Comparison of ENCODE assay signal across 10 cellular contexts in the genomic region with DNA sequence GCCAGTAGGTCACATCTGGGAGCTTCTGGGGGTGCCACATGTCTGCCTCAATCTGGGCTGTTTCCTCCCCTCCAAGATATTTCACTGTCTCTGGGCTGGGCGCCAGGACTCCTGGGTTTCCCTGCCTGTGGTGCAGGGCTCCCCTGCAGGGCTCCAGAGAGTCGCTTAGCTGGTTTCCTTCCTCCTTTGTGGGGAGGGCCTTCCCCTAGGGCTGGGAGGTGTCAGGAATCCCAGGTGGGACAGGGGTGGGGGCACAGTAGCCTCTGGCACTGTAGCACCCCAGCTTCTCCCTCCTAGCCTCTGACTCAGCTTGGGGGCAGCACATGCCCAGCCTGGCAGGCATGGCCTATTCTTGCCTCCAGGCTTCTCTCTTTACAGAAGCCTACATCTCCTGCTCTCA. TPM values are rescaled to one million over a fixed set of nuclear protein-coding genes. Genes with fewer than 3 reads are reported as not detected.
DNase-seq lines count a peak whose midpoint lies in the region; ATAC-seq and TF ChIP-seq lines count a peak whose summit lies in the region.
"Had no signal": no experiment of that assay in that cellular context is flagged by ENCODE, and none has a peak within 500 bp of the region (broad histone marks: within the 10 kb centered on the region; RNA-seq: fewer than 3 reads in every experiment).

No MANE protein-coding gene starts in this region.

- peak; percentile 56 for DNase-seq in activated CD8-positive, alpha-beta memory T cell treated with anti-CD3 and anti-CD28 coated beads for 24 hours
- DNase-seq in activated CD8-positive, alpha-beta memory T cell treated with anti-CD3 and anti-CD28 coated beads, Interleukin-2, amount 50 U/mL, for 4 hours, result no peak
- DNase-seq in adipocyte (ENCODE audit: low read depth), result peak; percentile 75
- DNase-seq in left lung, result peak; percentile 74 to 85
- peak in 1 of 2 donors; percentile 63 for DNase-seq in uterus
- no peak for DNase-seq in NCI-H1694 treated with DMSO at 0.1 percent for 48 hours (lab: John Stamatoyannopoulos, UW)
- DNase-seq in NCI-H1105 (lab: John Stamatoyannopoulos, UW), result no peak
- no peak for DNase-seq in T-helper 2 cell treated with Interferon-gamma antibody and Interleukin-4, amounts not matched to agents 5 μg/mL and 100 μg/mL, for 36 hours (ENCODE audit: low spot score)
- DNase-seq: CD4-positive, CD25-positive, alpha-beta regulatory T cell had no signal

- H3K36me3 Mint-ChIP-seq in T-helper 2 cell treated with Interferon-gamma antibody and Interleukin-4, amounts not matched to agents 5 μg/mL and 100 μg/mL, for 36 hours (ENCODE audit: low read depth), result peaks cover 1% of the 10 kb centered on the region
- H3K36me3 Mint-ChIP-seq: CD4-positive, CD25-positive, alpha-beta regulatory T cell had no signal

- intact Hi-C loops in left lung (cut with DNase I), result no loop called here
- intact Hi-C loops in uterus (cut with DNase I; ENCODE audit: low total_unique reads), result no loop called here

- H3K27ac ChIP-seq in left lung, result peak overlapping the region; percentile 56 to 100
- H3K27ac ChIP-seq in uterus, result peak overlapping the region; percentile 62 to 72

- no peak overlapping the region for H3K4me3 ChIP-seq in adipocyte (ENCODE audit: low read length)
- no peak overlapping the region for H3K4me3 ChIP-seq in left lung
- H3K4me3 ChIP-seq in uterus, result no peak overlapping the region

- no peak overlapping the region for H3K4me3 Mint-ChIP-seq in T-helper 2 cell treated with Interferon-gamma antibody and Interleukin-4, amounts not matched to agents 5 μg/mL and 100 μg/mL, for 36 hours
- H3K4me3 Mint-ChIP-seq: stimulated activated effector memory CD8-positive, alpha-beta T cell treated with anti-CD3 and anti-CD28 coated beads, Interleukin-12 subunit alpha, Interleukin-12 subunit beta, amount 100 ng/mL, for 72 hours had no signal

- TF ChIP-seq CTCF in left lung (IDR thresholded peaks at IDR 0.05) (no peak), uterus (IDR thresholded peaks at IDR 0.05) (no peak)

- H3K4me1 ChIP-seq in adipocyte (ENCODE audit: control insufficient read depth, insufficient read depth, low read length) (peaks cover 86% of the 10 kb centered on the region), left lung (peaks cover 87 to 99% of the 10 kb centered on the region in 2 donors), uterus (peaks cover 12 to 27% of the 10 kb centered on the region in 2 donors)

- no peak overlapping the region for H3K9ac ChIP-seq in adipocyte (ENCODE audit: low read length)

- no peak overlapping the region for H3K27ac Mint-ChIP-seq in T-helper 2 cell treated with Interferon-gamma antibody and Interleukin-4, amounts not matched to agents 5 μg/mL and 100 μg/mL, for 36 hours
- H3K27ac Mint-ChIP-seq: stimulated activated effector memory CD8-positive, alpha-beta T cell treated with anti-CD3 and anti-CD28 coated beads, Interleukin-12 subunit alpha, Interleukin-12 subunit beta, amount 100 ng/mL, for 72 hours had no signal

- H3K9me3 ChIP-seq in adipocyte (ENCODE audit: control insufficient read depth, low read length) (no peaks in the 10 kb centered on the region), left lung (no peaks in the 10 kb centered on the region), uterus (no peaks in the 10 kb centered on the region)

- H3K4me1 Mint-ChIP-seq in T-helper 2 cell treated with Interferon-gamma antibody and Interleukin-4, amounts not matched to agents 5 μg/mL and 100 μg/mL, for 36 hours (ENCODE audit: low read depth), result peaks cover 39% of the 10 kb centered on the region
- H3K4me1 Mint-ChIP-seq: stimulated activated effector memory CD8-positive, alpha-beta T cell treated with anti-CD3 and anti-CD28 coated beads, Interleukin-12 subunit alpha, Interleukin-12 subunit beta, amount 100 ng/mL, for 72 hours had no signal

- no peak for TF ChIP-seq POLR2A in uterus (IDR thresholded peaks at IDR 0.05)

- H3K27me3 ChIP-seq in adipocyte (replicated peaks; ENCODE audit: control insufficient read depth, insufficient read depth, low read length), result no peaks in the 10 kb centered on the region
- H3K27me3 ChIP-seq in left lung, result no peaks in the 10 kb centered on the region
- H3K27me3 ChIP-seq in uterus, result no peaks in the 10 kb centered on the region

- no peaks in the 10 kb centered on the region for H3K36me3 ChIP-seq in adipocyte (ENCODE audit: control insufficient read depth, insufficient read depth, low read length, severe bottlenecking)
- no peaks in the 10 kb centered on the region for H3K36me3 ChIP-seq in left lung
- no peaks in the 10 kb centered on the region for H3K36me3 ChIP-seq in uterus

- peak; percentile 10 for ATAC-seq in left lung
- ATAC-seq: stimulated activated effector memory CD8-positive, alpha-beta T cell treated with anti-CD3 and anti-CD28 coated beads, Interleukin-12 subunit alpha, Interleukin-12 subunit beta, amount 100 ng/mL, for 72 hours had no signal

- H3K27me3 Mint-ChIP-seq in T-helper 2 cell treated with Interferon-gamma antibody and Interleukin-4, amounts not matched to agents 5 μg/mL and 100 μg/mL, for 36 hours (ENCODE audit: low read depth), result no peaks in the 10 kb centered on the region
- H3K27me3 Mint-ChIP-seq: CD4-positive, CD25-positive, alpha-beta regulatory T cell had no signal

- H3K9me3 Mint-ChIP-seq in T-helper 2 cell treated with Interferon-gamma antibody and Interleukin-4, amounts not matched to agents 5 μg/mL and 100 μg/mL, for 36 hours, result no peaks in the 10 kb centered on the region
- H3K9me3 Mint-ChIP-seq: CD4-positive, CD25-positive, alpha-beta regulatory T cell; stimulated activated effector memory CD8-positive, alpha-beta T cell treated with anti-CD3 and anti-CD28 coated beads, Interleukin-12 subunit alpha, Interleukin-12 subunit beta, amount 100 ng/mL, for 72 hours had no signal

RNA-seq across cellular contexts. Expression of a gene that starts 2.6 kb away (rescaled TPM):
- total RNA-seq in left lung (10 to 100 TPM; 54.7 to 62.6 TPM), uterus (10 to 100 TPM; 18.9 to 80.5 (median 46.3) TPM)

RNA-seq across cellular contexts. Expression of a gene that starts 23.9 kb away (rescaled TPM):
- total RNA-seq in left lung, result 10 to 100 TPM; 12.8 to 24.1 TPM
- 10 to 100 TPM in 1 of 4 donors, under 1 TPM in 1, not detected in 2; 0.88 to 11.3 TPM for total RNA-seq in uterus

RNA-seq across cellular contexts. Expression of a gene that starts 53.0 kb away (rescaled TPM):
- total RNA-seq in left lung (1 to 10 TPM; 3.0 to 3.6 TPM), uterus (1 to 10 TPM in 1 of 4 donors, under 1 TPM in 1, not detected in 2; 0.83 to 3.8 TPM)
- total RNA-seq: CD4-positive, CD25-positive, alpha-beta regulatory T cell had no signal

Comparison
In these comparisons a context has a peak if more than half of its experiments do, and no peak if none do; other contexts are left out.
1. DNase-seq: peak in activated CD8-positive, alpha-beta memory T cell treated with anti-CD3 and anti-CD28 coated beads for 24 hours (single experiment), adipocyte (single experiment) and left lung (2 of 2); none in activated CD8-positive, alpha-beta memory T cell treated with anti-CD3 and anti-CD28 coated beads, Interleukin-2, amount 50 U/mL, for 4 hours (single experiment), NCI-H1694 treated with DMSO at 0.1 percent for 48 hours (single experiment), NCI-H1105 (single experiment) and T-helper 2 cell treated with Interferon-gamma antibody and Interleukin-4, amounts not matched to agents 5 μg/mL and 100 μg/mL, for 36 hours (single experiment).